In the genomic region with DNA sequence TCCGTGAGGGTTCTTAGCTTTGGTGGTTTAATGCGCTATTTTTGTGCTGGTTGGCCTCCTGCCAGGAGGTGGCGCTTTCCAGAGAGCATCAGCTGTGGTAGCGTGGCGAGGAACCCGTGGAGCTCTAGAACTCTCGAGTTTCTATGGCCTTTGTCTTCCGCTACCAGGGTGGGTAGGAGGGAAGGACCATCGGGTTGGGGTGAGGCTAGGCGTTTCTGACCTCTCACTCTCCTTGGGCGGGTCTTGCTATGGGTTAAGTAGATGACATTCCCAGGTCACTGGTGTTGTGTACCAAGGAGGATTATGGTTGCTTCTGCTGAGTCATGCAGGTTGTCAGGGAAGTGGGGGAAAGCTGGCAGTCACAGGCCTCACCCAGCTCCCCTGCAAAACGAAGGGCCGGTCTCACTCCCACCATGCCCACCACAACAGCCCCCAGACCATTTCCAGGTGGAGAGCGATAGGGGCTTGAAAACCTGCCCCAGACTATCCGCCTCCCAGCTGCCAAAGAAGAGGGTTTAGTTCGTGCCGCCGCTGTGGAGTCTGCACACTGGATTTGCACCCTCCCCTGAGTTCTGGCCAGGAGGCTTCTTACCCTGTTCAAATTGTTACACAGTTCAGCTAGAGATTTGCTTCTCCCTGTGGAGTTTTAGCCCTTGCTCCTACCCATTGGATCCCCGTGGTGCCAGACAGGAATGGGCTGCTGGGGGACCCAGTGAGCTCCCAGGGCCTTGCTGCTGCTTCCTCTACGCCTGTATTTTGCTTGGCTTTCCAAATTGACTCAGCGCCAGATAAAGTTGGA, we compare ENCODE assay signal across 1 cellular context.
TF ChIP-seq lines count a peak whose summit lies in the region.

No MANE protein-coding gene starts in this region.

TF ChIP-seq in K562, 482 proteins besides CTCF, POLR2A, EP300 and RAD21 (continued from another document and continues in another):
- peak; percentile 79 for TF ChIP-seq BACH1 (tag; IDR thresholded peaks at IDR 0.05)
- peak; percentile 6; the same call in 1 of the 2 replicates for TF ChIP-seq NCOR1 (IDR thresholded peaks at IDR 0.05)
- TF ChIP-seq ZNF318 (IDR thresholded peaks at IDR 0.05; ENCODE audit: borderline replicate concordance in 1 of 2, low read depth in 1 of 2), result peak in 1 of 2 experiments; percentile 36; a peak in 1 of 4 replicates
- no peak for TF ChIP-seq ZNF436 (CRISPR knock-in tag; IDR thresholded peaks at IDR 0.05)
- 0 out of 2 replicates have a peak, but pooled peaks have one; percentile 22 for TF ChIP-seq ZNF766 (CRISPR knock-in tag; conservative IDR thresholded peaks at IDR 0.05)
- no peak for TF ChIP-seq SRSF9 (IDR thresholded peaks at IDR 0.05; ENCODE audit: borderline replicate concordance, low read depth, low read length)
- TF ChIP-seq TOE1 (IDR thresholded peaks at IDR 0.05; ENCODE audit: borderline replicate concordance), result peak; percentile 53; the same call in 1 of the 2 replicates
- TF ChIP-seq TOE1 (CRISPR knock-in tag; IDR thresholded peaks at IDR 0.05; ENCODE audit: borderline replicate concordance, low read depth), result no peak
- no peak for TF ChIP-seq PHF21A (IDR thresholded peaks at IDR 0.05; ENCODE audit: borderline replicate concordance, low read depth)
- peak; percentile 25; the same call in 1 of the 2 replicates for TF ChIP-seq SOX6 (IDR thresholded peaks at IDR 0.05)
- TF ChIP-seq EHMT2 (IDR thresholded peaks at IDR 0.05), result peak; percentile 35; the same call in 1 of the 2 replicates
- TF ChIP-seq ARNT (IDR thresholded peaks at IDR 0.05), result peak in 1 of 2 experiments; percentile 30; a peak in 1 of 4 replicates
- 0 out of 2 replicates have a peak, but pooled peaks have one; percentile 42 for TF ChIP-seq ETV5 (CRISPR knock-in tag; IDR thresholded peaks at IDR 0.05; ENCODE audit: low read depth)
- no peak for TF ChIP-seq ZNF3 (CRISPR knock-in tag; IDR thresholded peaks at IDR 0.05)
- TF ChIP-seq, protein P1, sequence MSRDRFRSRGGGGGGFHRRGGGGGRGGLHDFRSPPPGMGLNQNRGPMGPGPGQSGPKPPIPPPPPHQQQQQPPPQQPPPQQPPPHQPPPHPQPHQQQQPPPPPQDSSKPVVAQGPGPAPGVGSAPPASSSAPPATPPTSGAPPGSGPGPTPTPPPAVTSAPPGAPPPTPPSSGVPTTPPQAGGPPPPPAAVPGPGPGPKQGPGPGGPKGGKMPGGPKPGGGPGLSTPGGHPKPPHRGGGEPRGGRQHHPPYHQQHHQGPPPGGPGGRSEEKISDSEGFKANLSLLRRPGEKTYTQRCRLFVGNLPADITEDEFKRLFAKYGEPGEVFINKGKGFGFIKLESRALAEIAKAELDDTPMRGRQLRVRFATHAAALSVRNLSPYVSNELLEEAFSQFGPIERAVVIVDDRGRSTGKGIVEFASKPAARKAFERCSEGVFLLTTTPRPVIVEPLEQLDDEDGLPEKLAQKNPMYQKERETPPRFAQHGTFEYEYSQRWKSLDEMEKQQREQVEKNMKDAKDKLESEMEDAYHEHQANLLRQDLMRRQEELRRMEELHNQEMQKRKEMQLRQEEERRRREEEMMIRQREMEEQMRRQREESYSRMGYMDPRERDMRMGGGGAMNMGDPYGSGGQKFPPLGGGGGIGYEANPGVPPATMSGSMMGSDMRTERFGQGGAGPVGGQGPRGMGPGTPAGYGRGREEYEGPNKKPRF (IDR thresholded peaks at IDR 0.05; ENCODE audit: low read depth, low read length), result no peak
- TF ChIP-seq ZFX (CRISPR knock-in tag; IDR thresholded peaks at IDR 0.05), result peak; percentile 92
- TF ChIP-seq E2F8 (IDR thresholded peaks at IDR 0.05; ENCODE audit: low read depth, partially characterized antibody), result peak; percentile 43
- 0 out of 2 replicates have a peak, but pooled peaks have one; percentile 22 for TF ChIP-seq TAF7 (tag; IDR thresholded peaks at IDR 0.05)
- peak; percentile 24; the same call in 1 of the 2 replicates for TF ChIP-seq MTA1 (IDR thresholded peaks at IDR 0.05; ENCODE audit: borderline replicate concordance)
- TF ChIP-seq TAF15 (IDR thresholded peaks at IDR 0.05; ENCODE audit: low read depth, low read length), result no peak
- 0 out of 2 replicates have a peak, but pooled peaks have one; percentile 15 for TF ChIP-seq ZBTB17 (CRISPR knock-in tag; IDR thresholded peaks at IDR 0.05)
- TF ChIP-seq HDAC2 (IDR thresholded peaks at IDR 0.05), result peak; percentile 65
- peak in 1 of 2 experiments; percentile 66 for TF ChIP-seq AFF1 (IDR thresholded peaks at IDR 0.05; ENCODE audit: low read depth in 1 of 2, partially characterized antibody in 2 of 2)
- peak; percentile 88 for TF ChIP-seq DACH1 (IDR thresholded peaks at IDR 0.05; ENCODE audit: partially characterized antibody)
- 0 out of 2 replicates have a peak, but pooled peaks have one; percentile 8 for TF ChIP-seq ZNF583 (CRISPR knock-in tag; IDR thresholded peaks at IDR 0.05)
- TF ChIP-seq SMARCC2 (IDR thresholded peaks at IDR 0.05; ENCODE audit: low read depth), result no peak; the same call in 1 of the 2 replicates
- peak; percentile 90 for TF ChIP-seq EP400 (IDR thresholded peaks at IDR 0.05)
- TF ChIP-seq, protein P2, sequence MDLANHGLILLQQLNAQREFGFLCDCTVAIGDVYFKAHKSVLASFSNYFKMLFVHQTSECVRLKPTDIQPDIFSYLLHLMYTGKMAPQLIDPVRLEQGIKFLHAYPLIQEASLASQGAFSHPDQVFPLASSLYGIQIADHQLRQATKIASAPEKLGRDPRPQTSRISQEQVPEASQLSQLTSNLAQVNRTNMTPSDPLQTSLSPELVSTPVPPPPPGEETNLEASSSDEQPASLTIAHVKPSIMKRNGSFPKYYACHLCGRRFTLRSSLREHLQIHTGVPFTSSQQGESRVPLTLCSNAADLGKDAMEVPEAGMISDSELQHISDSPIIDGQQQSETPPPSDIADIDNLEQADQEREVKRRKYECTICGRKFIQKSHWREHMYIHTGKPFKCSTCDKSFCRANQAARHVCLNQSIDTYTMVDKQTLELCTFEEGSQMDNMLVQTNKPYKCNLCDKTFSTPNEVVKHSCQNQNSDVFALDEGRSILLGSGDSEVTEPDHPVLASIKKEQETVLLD (IDR thresholded peaks at IDR 0.05), result peak; percentile 65; the same call in 1 of the 2 replicates
- TF ChIP-seq ADNP (tag; IDR thresholded peaks at IDR 0.05), result no peak
- TF ChIP-seq NFE2 (IDR thresholded peaks at IDR 0.05; ENCODE audit: low read depth), result peak; percentile 93
- TF ChIP-seq KHSRP (IDR thresholded peaks at IDR 0.05), result no peak
- TF ChIP-seq TAF9B (IDR thresholded peaks at IDR 0.05; ENCODE audit: partially characterized antibody), result peak; percentile 63
- TF ChIP-seq VEZF1 (CRISPR knock-in tag; IDR thresholded peaks at IDR 0.05), result 0 out of 2 replicates have a peak, but pooled peaks have one; percentile 12
- TF ChIP-seq KLF16 (IDR thresholded peaks at IDR 0.05), result 0 out of 2 replicates have a peak, but pooled peaks have one; percentile 9
- no peak for TF ChIP-seq FOXK1 (CRISPR knock-in tag; IDR thresholded peaks at IDR 0.05; ENCODE audit: borderline replicate concordance)
- TF ChIP-seq SMARCA4 (IDR thresholded peaks at IDR 0.05), result peak; percentile 51; the same call in 1 of the 2 replicates
- TF ChIP-seq NFIX (CRISPR knock-in tag; IDR thresholded peaks at IDR 0.05; ENCODE audit: low read depth), result 0 out of 2 replicates have a peak, but pooled peaks have one; percentile 22
